ENCODE assay signal across 14 cellular contexts in genomic region chr1:212637902-212638301, GRCh38. TPM values are rescaled to one million over a fixed set of nuclear protein-coding genes. Genes with fewer than 3 reads are reported as not detected.
DNase-seq lines count a peak whose midpoint lies in the region; ATAC-seq and TF ChIP-seq lines count a peak whose summit lies in the region.
"Had no signal": no experiment of that assay in that cellular context is flagged by ENCODE, and none has a peak within 500 bp of the region (broad histone marks: within the 10 kb centered on the region; RNA-seq: fewer than 3 reads in every experiment).

No MANE protein-coding gene starts in this region.

- DNase-seq in CD14-positive monocyte (ENCODE audit: low spot score): no peak
- peak; percentile 2 for DNase-seq in MV-4-11 (lab: John Stamatoyannopoulos, UW)
- peak; percentile 53 for DNase-seq in fibroblast of villous mesenchyme (ENCODE audit: low read depth)
- DNase-seq in sigmoid colon: no peak
- no peak for DNase-seq in cerebellar nuclear complex (lab: John Stamatoyannopoulos, UW)
- no peak for DNase-seq in NCI-H1436 treated with DMSO at 0.1 percent for 48 hours (lab: John Stamatoyannopoulos, UW)
- DNase-seq: activated CD4-positive, alpha-beta memory T cell treated with anti-CD3 and anti-CD28 coated beads, Interleukin-2, amount 10 ng/mL, durations not matched to agents 7 days and 5 days; NCI-H1436; NCI-H774; SK-N-SH had no signal

- TF ChIP-seq CTCF in CD14-positive monocyte (IDR thresholded peaks at IDR 0.05) (no peak), fibroblast of villous mesenchyme (IDR thresholded peaks at IDR 0.05; ENCODE audit: insufficient read depth, low read depth, low read length) (no peak), sigmoid colon (IDR thresholded peaks at IDR 0.05) (no peak)

- H3K27ac ChIP-seq in sigmoid colon: peak overlapping the region; percentile 25 to 75 (median 58)
- H3K27ac ChIP-seq: epithelial cell of prostate had no signal

- H3K27me3 ChIP-seq in sigmoid colon: no peaks in the 10 kb centered on the region
- H3K27me3 ChIP-seq: tibial nerve had no signal

- H3K4me1 Mint-ChIP-seq in CD14-positive monocyte: peaks cover 53% of the 10 kb centered on the region

- WGBS in sigmoid colon, 2 donors: 83 to 90% methylated on average over 5 of the region's 5 CpGs

- H3K9me3 Mint-ChIP-seq in CD14-positive monocyte: peaks cover 4 to 17% (median 8%) of the 10 kb centered on the region in 7 donors

- H3K4me1 ChIP-seq in sigmoid colon: peaks cover 0 to 42% (median 34%) of the 10 kb centered on the region in 4 donors

- no peaks in the 10 kb centered on the region for H3K36me3 ChIP-seq in sigmoid colon
- H3K36me3 ChIP-seq: tibial nerve had no signal

- no peak overlapping the region for H3K4me3 Mint-ChIP-seq in CD14-positive monocyte
- H3K4me3 Mint-ChIP-seq: activated CD4-positive, alpha-beta memory T cell treated with anti-CD3 and anti-CD28 coated beads, Interleukin-2, amount 10 ng/mL, durations not matched to agents 7 days and 5 days had no signal

- ATAC-seq in GM21381 (IDR thresholded peaks at IDR 0.05; ENCODE audit: unreplicated experiment) (no peak), HG03280 (IDR thresholded peaks at IDR 0.05; ENCODE audit: unreplicated experiment) (no peak)

- no peak for TF ChIP-seq EP300 in sigmoid colon (IDR thresholded peaks at IDR 0.05)

- no peaks in the 10 kb centered on the region for H3K9me3 ChIP-seq in sigmoid colon
- H3K9me3 ChIP-seq: SK-N-SH had no signal

- H3K27ac Mint-ChIP-seq in CD14-positive monocyte: peak overlapping the region; percentile 63 to 97 (median 87)
- H3K27ac Mint-ChIP-seq: activated CD4-positive, alpha-beta memory T cell treated with anti-CD3 and anti-CD28 coated beads, Interleukin-2, amount 10 ng/mL, durations not matched to agents 7 days and 5 days had no signal

- H3K36me3 Mint-ChIP-seq in CD14-positive monocyte: peaks cover 0 to 3% of the 10 kb centered on the region in 2 donors

- intact Hi-C loops in CD14-positive monocyte (cut with micrococcal nuclease) (no loop called here), sigmoid colon (cut with DNase I) (no loop called here)

- TF ChIP-seq POLR2A in sigmoid colon (IDR thresholded peaks at IDR 0.05): no peak

- H3K27me3 Mint-ChIP-seq in CD14-positive monocyte (ENCODE audit: low read depth in 3 of 3): peaks cover 0 to 2% (median 1%) of the 10 kb centered on the region in 3 donors

- H3K4me3 ChIP-seq in fibroblast of villous mesenchyme (ENCODE audit: low read depth, low read length): peak overlapping the region; percentile 26
- H3K4me3 ChIP-seq in sigmoid colon: no peak overlapping the region

RNA-seq across cellular contexts. Expression of gene ATF3, which starts 29.3 kb away (rescaled TPM):
- polyA plus RNA-seq in CD14-positive monocyte (10 to 100 TPM; 10.4 to 13.3 TPM), sigmoid colon (100 to 1,000 TPM in 1 of 3 donors, 10 to 100 TPM in 2; 29.4 to 162 (median 37.8) TPM)
- total RNA-seq in fibroblast of villous mesenchyme (12.9 and 20.3 TPM in 2 replicates), sigmoid colon (10 to 100 TPM in 2 of 4 donors, 1 to 10 TPM in 2; 3.2 to 32.0 (median 11.8) TPM)

Comparison
In these comparisons a context has a peak if more than half of its experiments do, and no peak if none do; other contexts are left out.
1. DNase-seq: peak in MV-4-11 (single experiment) and fibroblast of villous mesenchyme (single experiment); none in CD14-positive monocyte (single experiment), sigmoid colon (single experiment), cerebellar nuclear complex (0 of 2) and NCI-H1436 treated with DMSO at 0.1 percent for 48 hours (single experiment).